Comparison of ENCODE assay signal across 9 cellular contexts in genomic region chr3:159775372-159775961, GRCh38.
DNase-seq lines count a peak whose midpoint lies in the region; ATAC-seq and TF ChIP-seq lines count a peak whose summit lies in the region.
"Had no signal": no experiment of that assay in that cellular context is flagged by ENCODE, and none has a peak within 500 bp of the region (broad histone marks: within the 10 kb centered on the region; RNA-seq: fewer than 3 reads in every experiment).

No MANE protein-coding gene starts in this region.

- H3K4me3 Mint-ChIP-seq in endothelial cell (ENCODE audit: unreplicated experiment): no peak overlapping the region
- H3K4me3 Mint-ChIP-seq in activated CD8-positive, alpha-beta memory T cell treated with anti-CD3 and anti-CD28 coated beads, Interleukin-2, amount 10 ng/mL, durations not matched to agents 7 days and 5 days: no peak overlapping the region

- no peak for ATAC-seq in activated CD8-positive, alpha-beta memory T cell treated with anti-CD3 and anti-CD28 coated beads, Interleukin-2, amount 10 ng/mL, durations not matched to agents 7 days and 5 days
- ATAC-seq in GM21360 (IDR thresholded peaks at IDR 0.05; ENCODE audit: unreplicated experiment): no peak

- CTCF ChIA-PET in activated CD8-positive, alpha-beta memory T cell treated with anti-CD3 and anti-CD28 coated beads, Interleukin-2, amount 10 ng/mL, durations not matched to agents 7 days and 5 days (lab: Charles Lee): no interaction called here

- no peak overlapping the region for H3K9ac ChIP-seq in muscle layer of colon (ENCODE audit: low read length)

- H3K4me1 Mint-ChIP-seq in endothelial cell (ENCODE audit: unreplicated experiment): peaks cover 33% of the 10 kb centered on the region
- H3K4me1 Mint-ChIP-seq in activated CD8-positive, alpha-beta memory T cell treated with anti-CD3 and anti-CD28 coated beads, Interleukin-2, amount 10 ng/mL, durations not matched to agents 7 days and 5 days: no peaks in the 10 kb centered on the region

- peak overlapping the region; percentile 48 for H3K27ac Mint-ChIP-seq in endothelial cell (ENCODE audit: unreplicated experiment)
- H3K27ac Mint-ChIP-seq in activated CD8-positive, alpha-beta memory T cell treated with anti-CD3 and anti-CD28 coated beads, Interleukin-2, amount 10 ng/mL, durations not matched to agents 7 days and 5 days: no peak overlapping the region

- H3K9me3 ChIP-seq in muscle layer of colon (ENCODE audit: low read length): no peaks in the 10 kb centered on the region

- H3K27ac ChIP-seq in muscle layer of colon (ENCODE audit: low read depth, low read length): peak overlapping the region; percentile 16
- H3K27ac ChIP-seq: SK-N-MC had no signal

- H3K27me3 Mint-ChIP-seq in endothelial cell (ENCODE audit: unreplicated experiment): peaks cover 2% of the 10 kb centered on the region
- peaks cover 35% of the 10 kb centered on the region for H3K27me3 Mint-ChIP-seq in activated CD8-positive, alpha-beta memory T cell treated with anti-CD3 and anti-CD28 coated beads, Interleukin-2, amount 10 ng/mL, durations not matched to agents 7 days and 5 days

- H3K36me3 ChIP-seq in muscle layer of colon (ENCODE audit: insufficient read depth, low read length): no peaks in the 10 kb centered on the region

- H3K36me3 Mint-ChIP-seq in endothelial cell (ENCODE audit: low read depth, unreplicated experiment): no peaks in the 10 kb centered on the region
- H3K36me3 Mint-ChIP-seq in activated CD8-positive, alpha-beta memory T cell treated with anti-CD3 and anti-CD28 coated beads, Interleukin-2, amount 10 ng/mL, durations not matched to agents 7 days and 5 days: no peaks in the 10 kb centered on the region

- DNase-seq in C1 segment of cervical spinal cord (lab: John Stamatoyannopoulos, UW) (peak in 11 of 14 donors; percentile 41 to 83 (median 69)), NCI-H2107 (lab: John Stamatoyannopoulos, UW) (peak; percentile 89), endothelial cell (ENCODE audit: low spot score) (no peak), HUDEP-2 (lab: John Stamatoyannopoulos, UW; ENCODE audit: unreplicated experiment in 76 of 76) (no peak), GM20000 (ENCODE audit: low spot score) (no peak)
- DNase-seq in activated CD8-positive, alpha-beta memory T cell treated with anti-CD3 and anti-CD28 coated beads, Interleukin-2, amount 10 ng/mL, durations not matched to agents 7 days and 5 days: no peak

- H3K4me1 ChIP-seq in muscle layer of colon (ENCODE audit: insufficient read depth, low read length): peaks cover 54% of the 10 kb centered on the region

- no peaks in the 10 kb centered on the region for H3K27me3 ChIP-seq in muscle layer of colon (ENCODE audit: control insufficient read depth in 1 of 2, insufficient read depth in 2 of 2, low read length in 2 of 2)

- no peak for TF ChIP-seq CTCF in endothelial cell (IDR thresholded peaks at IDR 0.05; ENCODE audit: unreplicated experiment)
- no peak for TF ChIP-seq CTCF in GM20000 (IDR thresholded peaks at IDR 0.05; ENCODE audit: extremely low read depth, missing control alignments)

- no peaks in the 10 kb centered on the region for H3K9me3 Mint-ChIP-seq in endothelial cell (ENCODE audit: unreplicated experiment)
- no peaks in the 10 kb centered on the region for H3K9me3 Mint-ChIP-seq in activated CD8-positive, alpha-beta memory T cell treated with anti-CD3 and anti-CD28 coated beads, Interleukin-2, amount 10 ng/mL, durations not matched to agents 7 days and 5 days (ENCODE audit: low read depth)

- H3K4me3 ChIP-seq in muscle layer of colon (ENCODE audit: low read depth in 1 of 2, low read length in 2 of 2): no peak overlapping the region
- H3K4me3 ChIP-seq: SK-N-MC had no signal

Comparison
In these comparisons a context has a peak if more than half of its experiments do, and no peak if none do; other contexts are left out.
1. DNase-seq: peak in C1 segment of cervical spinal cord (11 of 14) and NCI-H2107 (single experiment); none in endothelial cell (single experiment), activated CD8-positive, alpha-beta memory T cell treated with anti-CD3 and anti-CD28 coated beads, Interleukin-2, amount 10 ng/mL, durations not matched to agents 7 days and 5 days (single experiment), HUDEP-2 (0 of 76) and GM20000 (single experiment).